Comparison of ENCODE assay signal across 27 cellular contexts in genomic region chr14:47490353-47490752, GRCh38.
"Had no signal": no experiment of that assay in that cellular context is flagged by ENCODE, and none has a peak within 500 bp of the region (broad histone marks: within the 10 kb centered on the region; RNA-seq: fewer than 3 reads in every experiment).

No MANE protein-coding gene starts in this region.

- H3K79me2 ChIP-seq: parathyroid adenoma had no signal

- H3K9me3 ChIP-seq: lower lobe of right lung, neutrophil, psoas muscle, testis, thyroid gland, transverse colon, upper lobe of left lung had no signal

- ATAC-seq: left ventricle myocardium superior; lower lobe of right lung; natural killer cell; psoas muscle; sciatic nerve; stimulated activated naive B cell treated with anti-CD40 and anti-IgM and Interleukin-4, amounts not matched to agents 10 μg/mL and 1 μg/mL and 100 μg/mL, for 72 hours; stimulated activated naive CD8-positive, alpha-beta T cell treated with anti-CD3 and anti-CD28 coated beads, Interleukin-15, Interleukin-2, amounts not matched to agents 100 U/mL and 50 U/mL, for 24 hours had no signal

- H3K27me3 ChIP-seq: neural progenitor cell, neutrophil, stomach, testis, thyroid gland, transverse colon, upper lobe of left lung, vagina had no signal

- H3K4me3 ChIP-seq: lower lobe of right lung, neural progenitor cell, psoas muscle, skin epidermis, stomach, testis, thyroid gland, transverse colon, upper lobe of left lung, vagina had no signal

- H2AFZ ChIP-seq: neural progenitor cell, parathyroid adenoma had no signal

- H3K9ac ChIP-seq: neural progenitor cell, parathyroid adenoma had no signal

- DNase-seq: islet precursor cell; left ventricle myocardium superior; lower lobe of right lung; mammary epithelial cell; mesendoderm; naive B cell; natural killer cell; nephron progenitor cell; occipital lobe; psoas muscle; stimulated activated CD4-positive, alpha-beta T cell treated with anti-CD3 and anti-CD28 coated beads, Interleukin-12 subunit alpha, Interleukin-12 subunit beta, amount 100 ng/mL, for 4 hours; stimulated activated CD4-positive, alpha-beta T cell treated with anti-CD3 and anti-CD28 coated beads, Interleukin-15, amount 100 ng/mL, for 24 hours; stimulated activated CD4-positive, alpha-beta T cell treated with anti-CD3 and anti-CD28 coated beads, Interleukin-2, amount 100 ng/mL, for 24 hours; stimulated activated CD4-positive, alpha-beta T cell treated with anti-CD3 and anti-CD28 coated beads, Interleukin-4, amount 100 ng/mL, for 1 hour; stimulated activated naive B cell treated with anti-CD40 and anti-IgM and Interleukin-4, amounts not matched to agents 10 μg/mL and 1 μg/mL and 100 μg/mL, for 72 hours; stimulated activated naive CD8-positive, alpha-beta T cell treated with anti-CD3 and anti-CD28 coated beads, Interleukin-15, Interleukin-2, amounts not matched to agents 100 U/mL and 50 U/mL, for 24 hours; stomach; testis; thyroid gland; transverse colon; upper lobe of left lung had no signal

- H3K4me2 ChIP-seq: neural progenitor cell had no signal

- H3K27ac ChIP-seq: lower lobe of right lung, neural progenitor cell, neutrophil, parathyroid adenoma, psoas muscle, skin epidermis, stomach, testis, thyroid gland, transverse colon, upper lobe of left lung, vagina had no signal

- H3K36me3 ChIP-seq: lower lobe of right lung, neural progenitor cell, neutrophil, stomach, thyroid gland, transverse colon, upper lobe of left lung, vagina had no signal

- H3K4me1 ChIP-seq: lower lobe of right lung, neural progenitor cell, parathyroid adenoma, psoas muscle, stomach, testis, thyroid gland, transverse colon, upper lobe of left lung, vagina had no signal
